In the genomic region with DNA sequence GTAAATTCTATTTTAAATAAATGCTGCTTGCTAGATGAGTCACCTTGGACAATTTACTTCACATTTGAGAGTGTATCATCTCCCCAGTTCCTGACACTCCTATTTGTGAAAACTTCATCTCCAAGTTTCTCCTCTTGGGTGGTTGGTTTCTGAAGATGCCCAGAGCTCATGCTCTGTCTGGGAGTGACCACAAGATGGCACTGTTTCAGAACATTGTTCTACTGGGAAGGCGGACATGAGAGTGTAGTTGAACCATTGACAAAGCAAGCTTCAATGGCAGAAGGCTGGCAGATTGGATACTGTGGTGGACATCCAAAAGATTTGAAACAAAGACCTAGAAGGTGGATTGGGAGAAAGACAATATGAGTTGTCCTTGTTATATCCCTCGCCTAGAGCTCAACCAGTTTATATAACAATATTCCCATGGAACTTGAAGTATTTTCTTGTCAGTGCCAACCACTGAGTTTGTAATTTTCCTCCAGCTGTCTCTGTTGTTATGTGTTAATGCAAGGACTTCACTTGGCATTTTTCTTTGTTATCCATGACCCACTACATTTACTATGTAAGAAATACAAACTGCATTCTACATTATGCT, we compare ENCODE assay signal across 8 cellular contexts.
A peak's percentile ranks its signal among the peaks of the same experiment; 100 is the strongest.
DNase-seq lines count a peak whose midpoint lies in the region; ATAC-seq, FAIRE-seq and TF ChIP-seq lines count a peak whose summit lies in the region.

No MANE protein-coding gene starts in this region.

- H3K9me1 ChIP-seq in keratinocyte (ENCODE audit: control insufficient read depth, extremely low read depth, insufficient read depth, low read length): no peaks in the 10 kb centered on the region

- TF ChIP-seq CTCF in OCI-LY3 (IDR thresholded peaks at IDR 0.05; ENCODE audit: low read depth, low read length): peak; percentile 64
- TF ChIP-seq CTCF in keratinocyte (optimal IDR thresholded peaks at IDR 0.05 in 1 of 3, IDR thresholded peaks at IDR 0.05 in 1 of 3, conservative IDR thresholded peaks at IDR 0.05 in 1 of 3; ENCODE audit: extremely low read depth in 1 of 3, insufficient read depth in 2 of 3, low read length in 3 of 3): peak; percentile 62 to 71 (median 71)

- H3K27me3 Mint-ChIP-seq in activated CD8-positive, alpha-beta memory T cell treated with anti-CD3 and anti-CD28 coated beads, Interleukin-2, amount 10 ng/mL, durations not matched to agents 7 days and 5 days: no peaks in the 10 kb centered on the region

- H3K4me3 ChIP-seq in OCI-LY3 (ENCODE audit: low read length) (no peak overlapping the region), keratinocyte (ENCODE audit: control insufficient read depth in 2 of 3, extremely low read depth in 1 of 3, insufficient read depth in 2 of 3, low read depth in 1 of 3, low read length in 3 of 3) (no peak overlapping the region)

- H3K36me3 ChIP-seq in OCI-LY3 (replicated peaks; ENCODE audit: low read depth, low read length): no peaks in the 10 kb centered on the region
- H3K36me3 ChIP-seq in keratinocyte (ENCODE audit: control insufficient read depth in 2 of 2, extremely low read depth in 1 of 2, insufficient read depth in 2 of 2, low read length in 2 of 2): no peaks in the 10 kb centered on the region

- H3K4me1 ChIP-seq in OCI-LY3 (ENCODE audit: low read length): no peaks in the 10 kb centered on the region
- no peaks in the 10 kb centered on the region for H3K4me1 ChIP-seq in keratinocyte (ENCODE audit: control insufficient read depth, extremely low read depth, insufficient read depth, low read length)

- no peaks in the 10 kb centered on the region for H3K79me2 ChIP-seq in OCI-LY3 (ENCODE audit: low read length)
- H3K79me2 ChIP-seq in keratinocyte (ENCODE audit: control insufficient read depth, insufficient read depth, low read length): no peaks in the 10 kb centered on the region

- H3K27ac Mint-ChIP-seq in activated CD8-positive, alpha-beta memory T cell treated with anti-CD3 and anti-CD28 coated beads, Interleukin-2, amount 10 ng/mL, durations not matched to agents 7 days and 5 days: no peak overlapping the region

- H3K9ac ChIP-seq in OCI-LY3 (ENCODE audit: low read length) (no peak overlapping the region), keratinocyte (ENCODE audit: control insufficient read depth, extremely low read depth, insufficient read depth, low read length) (no peak overlapping the region)

- H3K27me3 ChIP-seq in OCI-LY3 (ENCODE audit: low read depth, low read length) (no peaks in the 10 kb centered on the region), keratinocyte (ENCODE audit: control insufficient read depth, extremely low read depth, insufficient read depth, low read length) (no peaks in the 10 kb centered on the region)

- peak; percentile 63 for ATAC-seq in activated CD8-positive, alpha-beta memory T cell treated with anti-CD3 and anti-CD28 coated beads, Interleukin-2, amount 10 ng/mL, durations not matched to agents 7 days and 5 days
- ATAC-seq in GM21576 (IDR thresholded peaks at IDR 0.05; ENCODE audit: unreplicated experiment): peak; percentile 92
- ATAC-seq in stimulated activated naive CD8-positive, alpha-beta T cell treated with anti-CD3 and anti-CD28 coated beads, Interleukin-15, Interleukin-2, amounts not matched to agents 100 U/mL and 50 U/mL, for 24 hours: no peak

- H3K4me2 ChIP-seq in OCI-LY3 (ENCODE audit: low read length): no peak overlapping the region
- H3K4me2 ChIP-seq in keratinocyte (ENCODE audit: control insufficient read depth, extremely low read depth, insufficient read depth, low read depth, low read length): no peak overlapping the region

- CTCF ChIA-PET in activated CD8-positive, alpha-beta memory T cell treated with anti-CD3 and anti-CD28 coated beads, Interleukin-2, amount 10 ng/mL, durations not matched to agents 7 days and 5 days (lab: Charles Lee): interaction anchor here (0.7 to 1.2 kb wide), 5 partner anchors 8 to 129 kb away, joined by 3 to 4 read pairs (median 3); no protein-coding TSS in a partner anchor

- H3K27ac ChIP-seq in OCI-LY3 (ENCODE audit: low read length): no peak overlapping the region
- H3K27ac ChIP-seq in keratinocyte (ENCODE audit: control insufficient read depth, insufficient read depth, low read length): no peak overlapping the region

- H3K4me3 Mint-ChIP-seq in activated CD8-positive, alpha-beta memory T cell treated with anti-CD3 and anti-CD28 coated beads, Interleukin-2, amount 10 ng/mL, durations not matched to agents 7 days and 5 days: no peak overlapping the region

- dilution Hi-C loops in keratinocyte (cut with MboI; ENCODE audit: extremely low pct_ligation_motif_present, low sequenced_read_pairs): no loop called here

- H2AFZ ChIP-seq in OCI-LY3 (ENCODE audit: low read depth, low read length) (no peak overlapping the region), keratinocyte (ENCODE audit: control insufficient read depth, low read length) (no peak overlapping the region)

- peak; percentile 50 for DNase-seq in activated CD8-positive, alpha-beta memory T cell treated with anti-CD3 and anti-CD28 coated beads, Interleukin-2, amount 10 ng/mL, durations not matched to agents 7 days and 5 days
- no peak for DNase-seq in activated CD8-positive, alpha-beta memory T cell treated with anti-CD3 and anti-CD28 coated beads, Interleukin-2, amount 50 U/mL, for 4 hours
- DNase-seq in HS-27A (ENCODE audit: low read depth) (peak; percentile 42), brain pericyte (ENCODE audit: low read depth, low spot score) (peak; percentile 6), keratinocyte (ENCODE audit: low read depth, low spot score) (peak; percentile 0)
- DNase-seq in stimulated activated naive CD8-positive, alpha-beta T cell treated with anti-CD3 and anti-CD28 coated beads, Interleukin-15, Interleukin-2, amounts not matched to agents 100 U/mL and 50 U/mL, for 24 hours: peak; percentile 30

- peak; percentile 36 for FAIRE-seq in keratinocyte (lab: Jason Lieb, UNC)

- no peaks in the 10 kb centered on the region for H3K9me3 ChIP-seq in OCI-LY3 (ENCODE audit: insufficient read depth, low read length)
- H3K9me3 ChIP-seq in keratinocyte (ENCODE audit: control insufficient read depth, low read depth, low read length): no peaks in the 10 kb centered on the region

- H3K36me3 Mint-ChIP-seq in activated CD8-positive, alpha-beta memory T cell treated with anti-CD3 and anti-CD28 coated beads, Interleukin-2, amount 10 ng/mL, durations not matched to agents 7 days and 5 days: no peaks in the 10 kb centered on the region

- no peaks in the 10 kb centered on the region for H3K9me3 Mint-ChIP-seq in activated CD8-positive, alpha-beta memory T cell treated with anti-CD3 and anti-CD28 coated beads, Interleukin-2, amount 10 ng/mL, durations not matched to agents 7 days and 5 days (ENCODE audit: low read depth)

- no peaks in the 10 kb centered on the region for H3K4me1 Mint-ChIP-seq in activated CD8-positive, alpha-beta memory T cell treated with anti-CD3 and anti-CD28 coated beads, Interleukin-2, amount 10 ng/mL, durations not matched to agents 7 days and 5 days

- H4K20me1 ChIP-seq in OCI-LY3 (ENCODE audit: insufficient read depth, low read length) (no peaks in the 10 kb centered on the region), keratinocyte (ENCODE audit: control insufficient read depth, extremely low read depth, insufficient read depth, low read length) (no peaks in the 10 kb centered on the region)
